ENCODE assay signal across 29 cellular contexts in the genomic region with DNA sequence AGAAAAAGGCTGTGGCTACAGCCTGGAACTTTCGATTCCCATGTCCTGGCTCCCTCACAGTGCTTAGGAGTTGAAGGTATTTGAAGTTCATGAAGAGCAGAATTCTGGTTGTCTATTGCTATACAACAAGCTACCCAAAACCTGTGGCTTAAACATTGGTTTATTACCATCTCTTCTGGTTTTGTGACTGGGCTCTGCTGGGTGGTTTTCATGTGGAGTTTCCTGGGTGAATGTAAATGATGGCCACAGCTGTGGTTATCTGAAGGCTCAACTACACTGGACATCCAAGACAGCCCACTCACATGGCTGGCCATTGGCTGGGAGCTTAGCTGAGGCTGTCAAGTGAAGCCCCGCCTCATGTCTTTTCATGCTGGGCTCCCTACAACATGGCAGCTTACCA.
"Had no signal": no experiment of that assay in that cellular context is flagged by ENCODE, and none has a peak within 500 bp of the region (broad histone marks: within the 10 kb centered on the region; RNA-seq: fewer than 3 reads in every experiment).

No MANE protein-coding gene starts in this region.

- H3K4me1 ChIP-seq: stomach, testis, tibial artery, tibial nerve, transverse colon, upper lobe of left lung, upper lobe of right lung, uterus, vagina had no signal

- FAIRE-seq: urothelium cell line had no signal

- H3K4me3 Mint-ChIP-seq: stimulated activated effector memory CD8-positive, alpha-beta T cell treated with anti-CD3 and anti-CD28 coated beads, Interleukin-12 subunit alpha, Interleukin-12 subunit beta, amount 100 ng/mL, for 72 hours; stimulated activated memory B cell treated with anti-CD40 and anti-IgM and Interleukin-4, amounts not matched to agents 10 μg/mL and 1 μg/mL and 100 μg/mL, for 72 hours; stimulated activated naive B cell treated with anti-CD40 and anti-IgM and Interleukin-4, amounts not matched to agents 10 μg/mL and 1 μg/mL and 100 μg/mL, for 72 hours; stimulated activated naive CD8-positive, alpha-beta T cell treated with anti-CD3 and anti-CD28 coated beads, Interleukin-15, amount 100 ng/mL, for 72 hours; stimulated activated naive CD8-positive, alpha-beta T cell treated with anti-CD3 and anti-CD28 coated beads, Interleukin-15, Interleukin-2, amounts not matched to agents 100 ng/mL and 50 ng/mL, for 24 hours; type B pancreatic cell had no signal

- H3K27me3 ChIP-seq: stomach, suprapubic skin, testis, thyroid gland, tibial artery, tibial nerve, transverse colon, upper lobe of left lung, upper lobe of right lung, uterus, vagina had no signal

- H3K27ac Mint-ChIP-seq: stimulated activated effector memory CD8-positive, alpha-beta T cell treated with anti-CD3 and anti-CD28 coated beads, Interleukin-12 subunit alpha, Interleukin-12 subunit beta, amount 100 ng/mL, for 72 hours; stimulated activated memory B cell treated with anti-CD40 and anti-IgM and Interleukin-4, amounts not matched to agents 10 μg/mL and 1 μg/mL and 100 μg/mL, for 72 hours; stimulated activated naive B cell treated with anti-CD40 and anti-IgM and Interleukin-4, amounts not matched to agents 10 μg/mL and 1 μg/mL and 100 μg/mL, for 72 hours; stimulated activated naive CD8-positive, alpha-beta T cell treated with anti-CD3 and anti-CD28 coated beads, Interleukin-15, amount 100 ng/mL, for 72 hours; stimulated activated naive CD8-positive, alpha-beta T cell treated with anti-CD3 and anti-CD28 coated beads, Interleukin-15, Interleukin-2, amounts not matched to agents 100 ng/mL and 50 ng/mL, for 24 hours; type B pancreatic cell had no signal

- DNase-seq: stimulated activated CD4-positive, alpha-beta T cell treated with anti-CD3 and anti-CD28 coated beads, Interleukin-2, amount 100 ng/mL, for 48 hours; stimulated activated CD4-positive, alpha-beta T cell treated with anti-CD3 and anti-CD28 coated beads, Interleukin-4, amount 100 ng/mL, for 1 hour; stimulated activated CD4-positive, alpha-beta T cell treated with anti-CD3 and anti-CD28 coated beads, Interleukin-4, amount 100 ng/mL, for 24 hours; stimulated activated CD4-positive, alpha-beta T cell treated with anti-CD3 and anti-CD28 coated beads, Interleukin-4, amount 100 ng/mL, for 4 hours; stimulated activated CD8-positive, alpha-beta memory T cell treated with anti-CD3 and anti-CD28 coated beads, Interleukin-4, amount 100 ng/mL, for 48 hours; stimulated activated naive B cell treated with anti-CD40 and anti-IgM and Interleukin-4, amounts not matched to agents 10 μg/mL and 1 μg/mL and 100 μg/mL, for 72 hours; stimulated activated naive CD4-positive, alpha-beta T cell; stimulated activated naive CD4-positive, alpha-beta T cell treated with Interleukin-2 at 50 U/mL for 16 hours; stimulated activated naive CD8-positive, alpha-beta T cell treated with anti-CD3 and anti-CD28 coated beads, Interleukin-15, amount 100 ng/mL, for 72 hours; stimulated activated naive CD8-positive, alpha-beta T cell treated with anti-CD3 and anti-CD28 coated beads, Interleukin-15, Interleukin-2, amounts not matched to agents 100 U/mL and 50 U/mL, for 24 hours; stomach; substantia nigra; testis; thyroid gland; tibial artery; transverse colon; trophoblast cell; upper lobe of left lung; upper lobe of right lung; uterus had no signal

- H3K27ac ChIP-seq: stomach, suprapubic skin, testis, thoracic aorta, thyroid gland, tibial artery, tibial nerve, transverse colon, upper lobe of left lung, upper lobe of right lung, uterus, vagina had no signal

- H3K4me3 ChIP-seq: stomach, suprapubic skin, testis, thoracic aorta, thyroid gland, tibial artery, tibial nerve, transverse colon, upper lobe of left lung, upper lobe of right lung, uterus, vagina had no signal

- H3K36me3 Mint-ChIP-seq: stimulated activated effector memory CD8-positive, alpha-beta T cell treated with anti-CD3 and anti-CD28 coated beads, Interleukin-12 subunit alpha, Interleukin-12 subunit beta, amount 100 ng/mL, for 72 hours; stimulated activated memory B cell treated with anti-CD40 and anti-IgM and Interleukin-4, amounts not matched to agents 10 μg/mL and 1 μg/mL and 100 μg/mL, for 72 hours; stimulated activated naive B cell treated with anti-CD40 and anti-IgM and Interleukin-4, amounts not matched to agents 10 μg/mL and 1 μg/mL and 100 μg/mL, for 72 hours; type B pancreatic cell had no signal

- H3K4me1 Mint-ChIP-seq: stimulated activated effector memory CD8-positive, alpha-beta T cell treated with anti-CD3 and anti-CD28 coated beads, Interleukin-12 subunit alpha, Interleukin-12 subunit beta, amount 100 ng/mL, for 72 hours; stimulated activated memory B cell treated with anti-CD40 and anti-IgM and Interleukin-4, amounts not matched to agents 10 μg/mL and 1 μg/mL and 100 μg/mL, for 72 hours; stimulated activated naive B cell treated with anti-CD40 and anti-IgM and Interleukin-4, amounts not matched to agents 10 μg/mL and 1 μg/mL and 100 μg/mL, for 72 hours; stimulated activated naive CD8-positive, alpha-beta T cell treated with anti-CD3 and anti-CD28 coated beads, Interleukin-15, amount 100 ng/mL, for 72 hours had no signal

- H3K36me3 ChIP-seq: stomach, suprapubic skin, thoracic aorta, thyroid gland, tibial artery, tibial nerve, transverse colon, upper lobe of left lung, upper lobe of right lung, uterus, vagina had no signal

- ATAC-seq: stimulated activated effector memory CD8-positive, alpha-beta T cell treated with anti-CD3 and anti-CD28 coated beads, Interleukin-12 subunit alpha, Interleukin-12 subunit beta, amount 100 ng/mL, for 72 hours; stimulated activated memory B cell treated with anti-CD40 and anti-IgM and Interleukin-4, amounts not matched to agents 10 μg/mL and 1 μg/mL and 100 μg/mL, for 72 hours; stimulated activated naive B cell treated with anti-CD40 and anti-IgM and Interleukin-4, amounts not matched to agents 10 μg/mL and 1 μg/mL and 100 μg/mL, for 72 hours; stimulated activated naive CD8-positive, alpha-beta T cell treated with anti-CD3 and anti-CD28 coated beads, Interleukin-15, amount 100 ng/mL, for 72 hours; stimulated activated naive CD8-positive, alpha-beta T cell treated with anti-CD3 and anti-CD28 coated beads, Interleukin-15, Interleukin-2, amounts not matched to agents 100 U/mL and 50 U/mL, for 24 hours; upper lobe of right lung had no signal

- H3K9me3 ChIP-seq: suprapubic skin, testis, thoracic aorta, thyroid gland, transverse colon, upper lobe of right lung, uterus, vagina had no signal
